Comparison of ENCODE assay signal across 2 cellular contexts in genomic region chr1:110686188-110686587, GRCh38.
TF ChIP-seq lines count a peak whose summit lies in the region.

No MANE protein-coding gene starts in this region.

TF ChIP-seq in IMR-90, 13 proteins besides CTCF, POLR2A, EP300 and RAD21 (continued from another document):
- TF ChIP-seq CHD1 (IDR thresholded peaks at IDR 0.05; ENCODE audit: low read depth, low read length): no peak
- TF ChIP-seq, protein P1, sequence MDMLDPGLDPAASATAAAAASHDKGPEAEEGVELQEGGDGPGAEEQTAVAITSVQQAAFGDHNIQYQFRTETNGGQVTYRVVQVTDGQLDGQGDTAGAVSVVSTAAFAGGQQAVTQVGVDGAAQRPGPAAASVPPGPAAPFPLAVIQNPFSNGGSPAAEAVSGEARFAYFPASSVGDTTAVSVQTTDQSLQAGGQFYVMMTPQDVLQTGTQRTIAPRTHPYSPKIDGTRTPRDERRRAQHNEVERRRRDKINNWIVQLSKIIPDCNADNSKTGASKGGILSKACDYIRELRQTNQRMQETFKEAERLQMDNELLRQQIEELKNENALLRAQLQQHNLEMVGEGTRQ (IDR thresholded peaks at IDR 0.05; ENCODE audit: low read depth, low read length): no peak
- no peak for TF ChIP-seq BHLHE40 (IDR thresholded peaks at IDR 0.05; ENCODE audit: low read depth, low read length)
- TF ChIP-seq FOS (IDR thresholded peaks at IDR 0.05; ENCODE audit: low read depth, low read length): no peak
- TF ChIP-seq RCOR1 (IDR thresholded peaks at IDR 0.05; ENCODE audit: insufficient replicate concordance, low read length): no peak
- TF ChIP-seq MAFK (IDR thresholded peaks at IDR 0.05; ENCODE audit: low read depth, low read length): no peak
- no peak for TF ChIP-seq MAZ (IDR thresholded peaks at IDR 0.05; ENCODE audit: borderline replicate concordance, low read depth, low read length)
- TF ChIP-seq SMC3 (IDR thresholded peaks at IDR 0.05; ENCODE audit: low read depth, low read length): no peak
- no peak for TF ChIP-seq RFX5 (IDR thresholded peaks at IDR 0.05; ENCODE audit: low read depth, low read length)
- TF ChIP-seq MXI1 (IDR thresholded peaks at IDR 0.05; ENCODE audit: borderline replicate concordance, low read depth, low read length): no peak
- TF ChIP-seq, protein P2, sequence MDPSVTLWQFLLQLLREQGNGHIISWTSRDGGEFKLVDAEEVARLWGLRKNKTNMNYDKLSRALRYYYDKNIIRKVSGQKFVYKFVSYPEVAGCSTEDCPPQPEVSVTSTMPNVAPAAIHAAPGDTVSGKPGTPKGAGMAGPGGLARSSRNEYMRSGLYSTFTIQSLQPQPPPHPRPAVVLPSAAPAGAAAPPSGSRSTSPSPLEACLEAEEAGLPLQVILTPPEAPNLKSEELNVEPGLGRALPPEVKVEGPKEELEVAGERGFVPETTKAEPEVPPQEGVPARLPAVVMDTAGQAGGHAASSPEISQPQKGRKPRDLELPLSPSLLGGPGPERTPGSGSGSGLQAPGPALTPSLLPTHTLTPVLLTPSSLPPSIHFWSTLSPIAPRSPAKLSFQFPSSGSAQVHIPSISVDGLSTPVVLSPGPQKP (IDR thresholded peaks at IDR 0.05; ENCODE audit: borderline replicate concordance, low read depth, low read length): no peak
TF ChIP-seq in IMR-90: peak in this region for 0.

TF ChIP-seq in SK-N-SH treated with all-trans-retinoic acid at 6 μM for 48 hours, 23 proteins besides CTCF, POLR2A, EP300 and RAD21:
- TF ChIP-seq, protein P3, sequence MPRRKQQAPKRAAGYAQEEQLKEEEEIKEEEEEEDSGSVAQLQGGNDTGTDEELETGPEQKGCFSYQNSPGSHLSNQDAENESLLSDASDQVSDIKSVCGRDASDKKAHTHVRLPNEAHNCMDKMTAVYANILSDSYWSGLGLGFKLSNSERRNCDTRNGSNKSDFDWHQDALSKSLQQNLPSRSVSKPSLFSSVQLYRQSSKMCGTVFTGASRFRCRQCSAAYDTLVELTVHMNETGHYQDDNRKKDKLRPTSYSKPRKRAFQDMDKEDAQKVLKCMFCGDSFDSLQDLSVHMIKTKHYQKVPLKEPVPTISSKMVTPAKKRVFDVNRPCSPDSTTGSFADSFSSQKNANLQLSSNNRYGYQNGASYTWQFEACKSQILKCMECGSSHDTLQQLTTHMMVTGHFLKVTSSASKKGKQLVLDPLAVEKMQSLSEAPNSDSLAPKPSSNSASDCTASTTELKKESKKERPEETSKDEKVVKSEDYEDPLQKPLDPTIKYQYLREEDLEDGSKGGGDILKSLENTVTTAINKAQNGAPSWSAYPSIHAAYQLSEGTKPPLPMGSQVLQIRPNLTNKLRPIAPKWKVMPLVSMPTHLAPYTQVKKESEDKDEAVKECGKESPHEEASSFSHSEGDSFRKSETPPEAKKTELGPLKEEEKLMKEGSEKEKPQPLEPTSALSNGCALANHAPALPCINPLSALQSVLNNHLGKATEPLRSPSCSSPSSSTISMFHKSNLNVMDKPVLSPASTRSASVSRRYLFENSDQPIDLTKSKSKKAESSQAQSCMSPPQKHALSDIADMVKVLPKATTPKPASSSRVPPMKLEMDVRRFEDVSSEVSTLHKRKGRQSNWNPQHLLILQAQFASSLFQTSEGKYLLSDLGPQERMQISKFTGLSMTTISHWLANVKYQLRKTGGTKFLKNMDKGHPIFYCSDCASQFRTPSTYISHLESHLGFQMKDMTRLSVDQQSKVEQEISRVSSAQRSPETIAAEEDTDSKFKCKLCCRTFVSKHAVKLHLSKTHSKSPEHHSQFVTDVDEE (CRISPR knock-in tag; IDR thresholded peaks at IDR 0.05): no peak
- TF ChIP-seq CSRNP3 (CRISPR knock-in tag; IDR thresholded peaks at IDR 0.05) (no peak), BACH2 (CRISPR knock-in tag; IDR thresholded peaks at IDR 0.05; ENCODE audit: borderline replicate concordance) (no peak), ZFP30 (CRISPR knock-in tag; IDR thresholded peaks at IDR 0.05) (no peak), ZNF70 (CRISPR knock-in tag; IDR thresholded peaks at IDR 0.05) (no peak), SNAI2 (CRISPR knock-in tag; IDR thresholded peaks at IDR 0.05) (no peak), ISL1 (CRISPR knock-in tag; IDR thresholded peaks at IDR 0.05) (no peak), CSDC2 (CRISPR knock-in tag; IDR thresholded peaks at IDR 0.05) (no peak), ZNF565 (CRISPR knock-in tag; conservative IDR thresholded peaks at IDR 0.05; ENCODE audit: low read depth) (no peak), TCF4 (CRISPR knock-in tag; IDR thresholded peaks at IDR 0.05; ENCODE audit: borderline replicate concordance) (no peak), ARNTL (CRISPR knock-in tag; IDR thresholded peaks at IDR 0.05; ENCODE audit: borderline replicate concordance, low read depth) (no peak)
- TF ChIP-seq, protein P4, sequence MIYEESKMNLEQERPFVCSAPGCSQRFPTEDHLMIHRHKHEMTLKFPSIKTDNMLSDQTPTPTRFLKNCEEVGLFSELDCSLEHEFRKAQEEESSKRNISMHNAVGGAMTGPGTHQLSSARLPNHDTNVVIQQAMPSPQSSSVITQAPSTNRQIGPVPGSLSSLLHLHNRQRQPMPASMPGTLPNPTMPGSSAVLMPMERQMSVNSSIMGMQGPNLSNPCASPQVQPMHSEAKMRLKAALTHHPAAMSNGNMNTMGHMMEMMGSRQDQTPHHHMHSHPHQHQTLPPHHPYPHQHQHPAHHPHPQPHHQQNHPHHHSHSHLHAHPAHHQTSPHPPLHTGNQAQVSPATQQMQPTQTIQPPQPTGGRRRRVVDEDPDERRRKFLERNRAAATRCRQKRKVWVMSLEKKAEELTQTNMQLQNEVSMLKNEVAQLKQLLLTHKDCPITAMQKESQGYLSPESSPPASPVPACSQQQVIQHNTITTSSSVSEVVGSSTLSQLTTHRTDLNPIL (CRISPR knock-in tag; IDR thresholded peaks at IDR 0.05; ENCODE audit: low read depth): no peak
- TF ChIP-seq, protein P5, sequence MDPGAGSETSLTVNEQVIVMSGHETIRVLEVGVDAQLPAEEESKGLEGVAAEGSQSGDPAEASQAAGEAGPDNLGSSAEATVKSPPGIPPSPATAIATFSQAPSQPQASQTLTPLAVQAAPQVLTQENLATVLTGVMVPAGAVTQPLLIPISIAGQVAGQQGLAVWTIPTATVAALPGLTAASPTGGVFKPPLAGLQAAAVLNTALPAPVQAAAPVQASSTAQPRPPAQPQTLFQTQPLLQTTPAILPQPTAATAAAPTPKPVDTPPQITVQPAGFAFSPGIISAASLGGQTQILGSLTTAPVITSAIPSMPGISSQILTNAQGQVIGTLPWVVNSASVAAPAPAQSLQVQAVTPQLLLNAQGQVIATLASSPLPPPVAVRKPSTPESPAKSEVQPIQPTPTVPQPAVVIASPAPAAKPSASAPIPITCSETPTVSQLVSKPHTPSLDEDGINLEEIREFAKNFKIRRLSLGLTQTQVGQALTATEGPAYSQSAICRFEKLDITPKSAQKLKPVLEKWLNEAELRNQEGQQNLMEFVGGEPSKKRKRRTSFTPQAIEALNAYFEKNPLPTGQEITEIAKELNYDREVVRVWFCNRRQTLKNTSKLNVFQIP (CRISPR knock-in tag; IDR thresholded peaks at IDR 0.05; ENCODE audit: borderline replicate concordance, low read depth): no peak
